Comparison of ENCODE assay signal across 29 cellular contexts in the genomic region with DNA sequence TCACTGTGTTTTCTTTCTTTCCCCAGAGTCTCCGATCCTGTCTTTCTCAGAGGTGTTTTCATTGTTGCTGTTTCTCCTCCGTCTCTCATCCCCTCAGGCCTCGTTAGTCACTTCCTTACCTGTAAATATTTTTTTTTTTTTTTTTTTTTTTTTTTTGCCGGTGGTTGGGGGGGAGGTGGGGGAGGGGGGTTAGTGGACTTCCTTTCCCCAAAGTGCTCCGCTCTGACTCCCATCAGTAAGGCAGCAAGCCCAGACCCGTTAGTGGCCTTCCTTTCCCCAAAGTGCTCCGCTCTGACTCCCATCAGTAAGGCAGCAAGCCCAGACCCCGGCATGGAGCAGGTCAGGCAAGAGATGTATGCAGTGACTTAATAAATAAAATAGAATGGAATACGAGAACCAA.
A peak's percentile ranks its signal among the peaks of the same experiment; 100 is the strongest.
DNase-seq lines count a peak whose midpoint lies in the region; ATAC-seq, FAIRE-seq and TF ChIP-seq lines count a peak whose summit lies in the region.
"Had no signal": no experiment of that assay in that cellular context is flagged by ENCODE, and none has a peak within 500 bp of the region (broad histone marks: within the 10 kb centered on the region; RNA-seq: fewer than 3 reads in every experiment).

No MANE protein-coding gene starts in this region.

- BruUV-seq in endothelial cell of umbilical vein (replicated peaks; lab: Mats Ljungman, UMichigan), result no TSS peak

- CTCF ChIA-PET in endothelial cell of umbilical vein (lab: Charles Lee), result interaction anchor here (0.8 to 13.3 kb wide), 32 partner anchors 8 to 516 kb away, joined by 3 to 470 read pairs (median 6); a partner anchor contains a TSS

- no peak overlapping the region for H3K9ac ChIP-seq in endothelial cell of umbilical vein (replicated peaks; ENCODE audit: extremely low read depth, insufficient read depth, low read length)

- H3K9me3 ChIP-seq in heart left ventricle (no peaks in the 10 kb centered on the region), endothelial cell of umbilical vein (replicated peaks; ENCODE audit: control insufficient read depth, insufficient read depth, low read length) (no peaks in the 10 kb centered on the region), neutrophil (no peaks in the 10 kb centered on the region), tibial artery (no peaks in the 10 kb centered on the region), prostate gland (no peaks in the 10 kb centered on the region)
- H3K9me3 ChIP-seq: SJCRH30 had no signal

- DNase-seq in heart left ventricle, result no peak
- DNase-seq in Right ventricle myocardium inferior (ENCODE audit: missing footprints), result no peak
- DNase-seq in endothelial cell of umbilical vein (ENCODE audit: low read depth, low spot score), result no peak
- no peak for DNase-seq in tibial artery
- no peak for DNase-seq in prostate gland (ENCODE audit: low spot score)
- DNase-seq: activated CD4-positive, alpha-beta memory T cell treated with anti-CD3 and anti-CD28 coated beads, Interleukin-2, amount 10 ng/mL, durations not matched to agents 7 days and 5 days; activated effector memory CD4-positive, alpha-beta T cell treated with anti-CD3 and anti-CD28 coated beads, Interleukin-2, amount 50 U/mL, for 16 hours; activated naive CD8-positive, alpha-beta T cell treated with anti-CD3 and anti-CD28 coated beads, Interleukin-2, amount 10 ng/mL, durations not matched to agents 7 days and 5 days; AML-193; DMS153; erythroblast; foreskin melanocyte; KG1; MV-4-11; NCI-H146; NCI-H510A; NK-92 treated with Interleukin-12 subunit alpha and Interleukin-12 subunit beta, amount 100 ng/mL, for 24 hours; retina; stimulated activated CD4-positive, alpha-beta T cell treated with anti-CD3 and anti-CD28 coated beads, Interleukin-4, amount 100 ng/mL, for 4 hours; stimulated activated naive CD4-positive, alpha-beta T cell; T-cell had no signal

- no peaks in the 10 kb centered on the region for H4K20me1 ChIP-seq in endothelial cell of umbilical vein (replicated peaks; ENCODE audit: control insufficient read depth, extremely low read depth, insufficient read depth, low read length)

- H3K27me3 ChIP-seq in heart left ventricle (peaks cover 0 to 5% (median 0%) of the 10 kb centered on the region in 9 donors), endothelial cell of umbilical vein (ENCODE audit: control insufficient read depth in 2 of 2, insufficient read depth in 2 of 2, low read length in 2 of 2) (peaks cover 26 to 36% of the 10 kb centered on the region in 2 experiments), neutrophil (no peaks in the 10 kb centered on the region), tibial artery (no peaks in the 10 kb centered on the region), prostate gland (replicated peaks; ENCODE audit: insufficient read depth) (peaks cover 4% of the 10 kb centered on the region)
- H3K27me3 ChIP-seq: SJCRH30 had no signal

- dilution Hi-C loops in endothelial cell of umbilical vein (cut with MboI; ENCODE audit: extremely low pct_ligation_motif_present, low sequenced_read_pairs), result no loop called here

- POLR2A ChIA-PET in endothelial cell of umbilical vein (lab: Charles Lee), result no interaction called here

- peak overlapping the region; percentile 42 for H2AFZ ChIP-seq in endothelial cell of umbilical vein (ENCODE audit: low read depth, low read length)

- H3K4me2 ChIP-seq in endothelial cell of umbilical vein (ENCODE audit: insufficient read depth, low read length), result peak overlapping the region; percentile 5

- H3K4me1 ChIP-seq in heart left ventricle, result peaks cover 0 to 50% (median 20%) of the 10 kb centered on the region in 12 donors
- peaks cover 18% of the 10 kb centered on the region for H3K4me1 ChIP-seq in endothelial cell of umbilical vein (ENCODE audit: control insufficient read depth, extremely low read depth, insufficient read depth, low read length)
- H3K4me1 ChIP-seq in neutrophil (ENCODE audit: control insufficient read depth in 1 of 2, insufficient read depth in 1 of 2, low read depth in 1 of 2, low read length in 1 of 2), result peaks cover 69 to 70% of the 10 kb centered on the region in 2 experiments
- H3K4me1 ChIP-seq in tibial artery, result peaks cover 0 to 73% (median 51%) of the 10 kb centered on the region in 4 donors
- H3K4me1 ChIP-seq in prostate gland (replicated peaks), result no peaks in the 10 kb centered on the region
- H3K4me1 ChIP-seq: SJCRH30 had no signal

- no peak for FAIRE-seq in endothelial cell of umbilical vein (lab: Jason Lieb, UNC)
- FAIRE-seq: GM19239, islet of Langerhans had no signal

- no peaks in the 10 kb centered on the region for H3K9me1 ChIP-seq in endothelial cell of umbilical vein (replicated peaks; ENCODE audit: control insufficient read depth, extremely low read depth, insufficient read depth, low read length)

- no peaks in the 10 kb centered on the region for H3K79me2 ChIP-seq in endothelial cell of umbilical vein (ENCODE audit: control insufficient read depth, insufficient read depth, low read length)

- H3K36me3 ChIP-seq in heart left ventricle, result no peaks in the 10 kb centered on the region
- H3K36me3 ChIP-seq in endothelial cell of umbilical vein (ENCODE audit: control insufficient read depth in 2 of 2, extremely low read depth in 1 of 2, insufficient read depth in 2 of 2, low read length in 2 of 2), result no peaks in the 10 kb centered on the region
- H3K36me3 ChIP-seq in neutrophil, result no peaks in the 10 kb centered on the region
- no peaks in the 10 kb centered on the region for H3K36me3 ChIP-seq in tibial artery
- no peaks in the 10 kb centered on the region for H3K36me3 ChIP-seq in prostate gland
- H3K36me3 ChIP-seq: SJCRH30 had no signal

- no peak for ATAC-seq in heart left ventricle
- ATAC-seq in Right ventricle myocardium inferior, result no peak
- ATAC-seq in GM21825 (IDR thresholded peaks at IDR 0.05; ENCODE audit: unreplicated experiment), result no peak
- no peak for ATAC-seq in HG03521 (IDR thresholded peaks at IDR 0.05; ENCODE audit: unreplicated experiment)
- ATAC-seq: activated CD4-positive, CD25-positive, alpha-beta regulatory T cell treated with anti-CD3 and anti-CD28 coated beads, Interleukin-2, amount 50 U/mL, for 24 hours; T-cell had no signal

- no peak for TF ChIP-seq CTCF in heart left ventricle (IDR thresholded peaks at IDR 0.05)
- TF ChIP-seq CTCF in endothelial cell of umbilical vein (IDR thresholded peaks at IDR 0.05; ENCODE audit: extremely low read depth in 1 of 2, insufficient read depth in 1 of 2, low read depth in 1 of 2, low read length in 2 of 2), result no peak
- no peak for TF ChIP-seq CTCF in neutrophil (IDR thresholded peaks at IDR 0.05)
- no peak for TF ChIP-seq CTCF in tibial artery (IDR thresholded peaks at IDR 0.05)
- TF ChIP-seq CTCF in prostate gland (IDR thresholded peaks at IDR 0.05), result no peak

- TF ChIP-seq POLR2A in heart left ventricle (IDR thresholded peaks at IDR 0.05) (no peak), endothelial cell of umbilical vein (IDR thresholded peaks at IDR 0.05; ENCODE audit: low read depth, low read length) (no peak), prostate gland (IDR thresholded peaks at IDR 0.05) (no peak)

- intact Hi-C loops in heart left ventricle (cut with DNase I) (loop anchor here (1.0 to 10.0 kb wide), 3 partner anchors 28 to 247 kb away; no protein-coding TSS in a partner anchor), Right ventricle myocardium inferior (cut with DNase I) (loop anchor here (1.0 kb wide), 1 partner anchor 28 kb away; no protein-coding TSS in a partner anchor), endothelial cell of umbilical vein (cut with micrococcal nuclease) (loop anchor here (1.0 to 5.0 kb wide), 5 partner anchors 28 to 514 kb away; no protein-coding TSS in a partner anchor), tibial artery (cut with DNase I; ENCODE audit: low total_unique reads) (loop anchor here (1.0 kb wide), 2 partner anchors 28 to 190 kb away; no protein-coding TSS in a partner anchor), prostate gland (cut with DNase I) (loop anchor here (1.0 kb wide), 1 partner anchor 28 kb away; no protein-coding TSS in a partner anchor)

- H3K4me3 ChIP-seq in heart left ventricle (no peak overlapping the region), endothelial cell of umbilical vein (replicated peaks in 1 of 3; ENCODE audit: insufficient read depth in 1 of 3, low read depth in 1 of 3, low read length in 3 of 3) (no peak overlapping the region), neutrophil (ENCODE audit: low read depth in 1 of 2, low read length in 1 of 2) (no peak overlapping the region), tibial artery (no peak overlapping the region), prostate gland (no peak overlapping the region)
- H3K4me3 ChIP-seq: SJCRH30 had no signal

- 65 to 69% (median 67%) methylated on average over 8 to 9 of the region's 9 CpGs for WGBS in heart left ventricle, 4 donors
- 61% methylated on average over 9 of the region's 9 CpGs for WGBS in prostate gland

- peak overlapping the region in 8 of 12 donors; percentile 25 to 65 (median 46) for H3K27ac ChIP-seq in heart left ventricle
- H3K27ac ChIP-seq in endothelial cell of umbilical vein (ENCODE audit: insufficient read depth, low read depth, low read length), result no peak overlapping the region
- H3K27ac ChIP-seq in neutrophil, result peak overlapping the region; percentile 83
- peak overlapping the region; percentile 73 to 83 for H3K27ac ChIP-seq in tibial artery
- H3K27ac ChIP-seq in prostate gland, result no peak overlapping the region
- H3K27ac ChIP-seq: 22Rv1, SJCRH30 had no signal

TF ChIP-seq in endothelial cell of umbilical vein, 7 proteins besides CTCF, POLR2A, EP300 and RAD21:
- TF ChIP-seq EZH2 (IDR thresholded peaks at IDR 0.05; ENCODE audit: borderline replicate concordance, low read depth, low read length, severe bottlenecking) (no peak), FOS (IDR thresholded peaks at IDR 0.05; ENCODE audit: borderline replicate concordance, insufficient read depth, low read length) (no peak), POLR2AphosphoS5 (IDR thresholded peaks at IDR 0.05; ENCODE audit: insufficient read depth, low read depth, low read length) (no peak)

Comparison
In these comparisons a context has a peak if more than half of its experiments do, and no peak if none do; other contexts are left out.
1. H3K27ac ChIP-seq: peak in heart left ventricle (8 of 12), neutrophil (single experiment) and tibial artery (2 of 2); none in endothelial cell of umbilical vein (single experiment) and prostate gland (0 of 2).